In the genomic region with DNA sequence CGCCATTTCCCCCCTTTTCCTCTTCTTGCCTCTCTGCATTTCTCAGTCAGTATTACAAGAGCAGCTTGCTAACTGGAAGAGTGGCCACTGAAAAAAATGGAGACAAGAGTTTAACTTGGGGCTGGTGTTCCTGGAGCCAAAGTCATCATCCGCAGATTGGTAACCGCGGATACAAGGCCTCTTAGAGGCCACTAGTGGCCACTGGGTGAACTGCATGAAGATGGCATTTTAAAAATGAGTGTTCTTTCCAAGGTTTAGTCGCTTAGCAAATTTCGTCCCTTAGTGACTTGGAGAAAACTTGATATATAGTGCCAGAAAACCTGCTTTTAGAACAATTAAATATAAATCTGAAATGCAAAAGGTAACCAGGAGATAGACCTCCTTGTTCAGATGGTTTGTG, we compare ENCODE assay signal across 8 cellular contexts. TPM values are rescaled to one million over a fixed set of nuclear protein-coding genes. Genes with fewer than 3 reads are reported as not detected.
DNase-seq lines count a peak whose midpoint lies in the region; ATAC-seq and TF ChIP-seq lines count a peak whose summit lies in the region.

No MANE protein-coding gene starts in this region.

- no peaks in the 10 kb centered on the region for H3K36me3 ChIP-seq in WERI-Rb-1

- no peaks in the 10 kb centered on the region for H3K36me3 Mint-ChIP-seq in activated CD4-positive, alpha-beta T cell treated with anti-CD3 and anti-CD28 coated beads for 36 hours (ENCODE audit: low read depth)
- H3K36me3 Mint-ChIP-seq in progenitor cell of endocrine pancreas (ENCODE audit: insufficient read depth), result no peaks in the 10 kb centered on the region

- no peaks in the 10 kb centered on the region for H3K27me3 ChIP-seq in WERI-Rb-1 (ENCODE audit: insufficient read depth, low read depth, severe bottlenecking)

- no peak overlapping the region for H3K4me3 Mint-ChIP-seq in activated CD4-positive, alpha-beta T cell treated with anti-CD3 and anti-CD28 coated beads for 36 hours
- no peak overlapping the region for H3K4me3 Mint-ChIP-seq in progenitor cell of endocrine pancreas (ENCODE audit: low read depth)

- intact Hi-C loops in activated CD4-positive, alpha-beta T cell treated with anti-CD3 and anti-CD28 coated beads for 36 hours (cut with DNase I, micrococcal nuclease), result loop anchor here (1.0 to 2.0 kb wide), 2 partner anchors 231 to 258 kb away; no protein-coding TSS in a partner anchor

- CTCF ChIA-PET in activated CD4-positive, alpha-beta T cell treated with anti-CD3 and anti-CD28 coated beads for 36 hours (lab: Charles Lee), result interaction anchor here (0.6 to 1.5 kb wide), 3 partner anchors 12 to 28 kb away, joined by 3 read pairs; no protein-coding TSS in a partner anchor

- H3K4me1 Mint-ChIP-seq in activated CD4-positive, alpha-beta T cell treated with anti-CD3 and anti-CD28 coated beads for 36 hours, result no peaks in the 10 kb centered on the region
- peaks cover 3% of the 10 kb centered on the region for H3K4me1 Mint-ChIP-seq in progenitor cell of endocrine pancreas (ENCODE audit: low read depth)

- no peak overlapping the region for H3K27ac Mint-ChIP-seq in activated CD4-positive, alpha-beta T cell treated with anti-CD3 and anti-CD28 coated beads for 36 hours
- no peak overlapping the region for H3K27ac Mint-ChIP-seq in progenitor cell of endocrine pancreas

- no peaks in the 10 kb centered on the region for H3K9me3 Mint-ChIP-seq in activated CD4-positive, alpha-beta T cell treated with anti-CD3 and anti-CD28 coated beads for 36 hours (ENCODE audit: low read depth)
- no peaks in the 10 kb centered on the region for H3K9me3 Mint-ChIP-seq in progenitor cell of endocrine pancreas (ENCODE audit: low read depth)

- no peak overlapping the region for H3K27ac ChIP-seq in WERI-Rb-1

- DNase-seq in activated CD4-positive, alpha-beta T cell treated with anti-CD3 and anti-CD28 coated beads for 36 hours, result peak; percentile 58
- DNase-seq in activated CD4-positive, alpha-beta T cell treated with anti-CD3 and anti-CD28 coated beads for 1 hour, result no peak
- DNase-seq in WERI-Rb-1 (peak; percentile 73), foreskin melanocyte (peak; percentile 30), progenitor cell of endocrine pancreas (ENCODE audit: low spot score, unreplicated experiment) (peak; percentile 30)

- no peaks in the 10 kb centered on the region for H3K9me3 ChIP-seq in WERI-Rb-1 (ENCODE audit: severe bottlenecking)

- TF ChIP-seq CTCF in LNCAP (IDR thresholded peaks at IDR 0.05), result peak; percentile 75
- TF ChIP-seq CTCF in WERI-Rb-1 (IDR thresholded peaks at IDR 0.05; ENCODE audit: low read depth, low read length), result peak; percentile 93
- TF ChIP-seq CTCF in progenitor cell of endocrine pancreas (IDR thresholded peaks at IDR 0.05; ENCODE audit: unreplicated experiment), result peak; percentile 81

- peak; percentile 33 for ATAC-seq in activated CD4-positive, alpha-beta T cell treated with anti-CD3 and anti-CD28 coated beads for 36 hours
- ATAC-seq in HG03095 (IDR thresholded peaks at IDR 0.05; ENCODE audit: unreplicated experiment), result no peak
- ATAC-seq in GM21825 (IDR thresholded peaks at IDR 0.05; ENCODE audit: unreplicated experiment), result no peak

- H3K4me3 ChIP-seq in WERI-Rb-1 (ENCODE audit: low read depth, low read length), result no peak overlapping the region

- H3K27me3 Mint-ChIP-seq in activated CD4-positive, alpha-beta T cell treated with anti-CD3 and anti-CD28 coated beads for 36 hours, result peaks cover 39% of the 10 kb centered on the region
- peaks cover 44% of the 10 kb centered on the region for H3K27me3 Mint-ChIP-seq in progenitor cell of endocrine pancreas

- POLR2A ChIA-PET in activated CD4-positive, alpha-beta T cell treated with anti-CD3 and anti-CD28 coated beads for 36 hours (lab: Charles Lee), result no interaction called here

RNA-seq across cellular contexts. Expression of gene F13A1, which starts 4.8 kb away (rescaled TPM):
- total RNA-seq in activated CD4-positive, alpha-beta T cell treated with anti-CD3 and anti-CD28 coated beads for 36 hours, result not detected
- total RNA-seq in progenitor cell of endocrine pancreas, result 0.24 and 0.31 TPM in 2 replicates
